In genomic region chr14:101225116-101225728, GRCh38 we compare ENCODE assay signal across 1 cellular context.
TF ChIP-seq lines count a peak whose summit lies in the region.

No MANE protein-coding gene starts in this region.

TF ChIP-seq in SK-N-SH treated with all-trans-retinoic acid at 6 μM for 48 hours, 23 proteins besides CTCF, POLR2A, EP300 and RAD21 (continued from another document):
- TF ChIP-seq OSR1 (CRISPR knock-in tag; IDR thresholded peaks at IDR 0.05), result no peak
- TF ChIP-seq ZFP3 (CRISPR knock-in tag; IDR thresholded peaks at IDR 0.05), result no peak
- TF ChIP-seq TOX (CRISPR knock-in tag; IDR thresholded peaks at IDR 0.05; ENCODE audit: borderline replicate concordance), result no peak
- TF ChIP-seq ESRRG (CRISPR knock-in tag; IDR thresholded peaks at IDR 0.05), result no peak
- no peak for TF ChIP-seq PPARA (CRISPR knock-in tag; IDR thresholded peaks at IDR 0.05; ENCODE audit: borderline replicate concordance)
- no peak for TF ChIP-seq ISL1 (CRISPR knock-in tag; IDR thresholded peaks at IDR 0.05)
- TF ChIP-seq TCF4 (CRISPR knock-in tag; IDR thresholded peaks at IDR 0.05; ENCODE audit: borderline replicate concordance), result no peak
- TF ChIP-seq ZNF70 (CRISPR knock-in tag; IDR thresholded peaks at IDR 0.05), result no peak
